ENCODE assay signal across 10 cellular contexts in the genomic region with DNA sequence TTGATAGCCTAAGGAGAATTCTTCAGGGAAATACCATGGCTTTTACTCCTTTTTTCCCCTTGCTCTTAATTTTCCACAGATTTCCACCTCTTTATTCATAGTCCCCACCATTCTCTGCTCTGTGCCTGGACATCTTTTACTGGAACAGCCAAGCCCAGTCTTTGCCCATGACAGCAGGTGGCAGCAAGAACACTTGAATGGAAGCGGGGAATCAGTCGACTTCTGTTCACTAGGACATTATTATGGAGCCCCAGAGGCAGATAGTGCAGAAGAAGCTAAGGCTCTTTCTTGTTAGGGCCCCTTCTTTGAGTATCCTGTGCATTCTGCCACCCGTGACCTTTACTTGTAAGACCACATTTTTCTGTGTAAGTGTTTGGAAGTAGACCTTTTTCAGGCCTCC. TPM values are rescaled to one million over a fixed set of nuclear protein-coding genes. Genes with fewer than 3 reads are reported as not detected.
DNase-seq lines count a peak whose midpoint lies in the region; TF ChIP-seq lines count a peak whose summit lies in the region.
"Had no signal": no experiment of that assay in that cellular context is flagged by ENCODE, and none has a peak within 500 bp of the region (broad histone marks: within the 10 kb centered on the region; RNA-seq: fewer than 3 reads in every experiment).

No MANE protein-coding gene starts in this region.

- TF ChIP-seq CTCF in GM12872 (IDR thresholded peaks at IDR 0.05; ENCODE audit: insufficient read depth, low read depth, low read length) (peak; percentile 18; the same call in 1 of the 3 replicates), spleen (IDR thresholded peaks at IDR 0.05 in 8 of 11, conservative IDR thresholded peaks at IDR 0.05 in 3 of 11) (peak in 2 of 11 experiments; percentile 8 to 16)

- peaks cover 0 to 13% (median 0%) of the 10 kb centered on the region in 6 donors for H3K4me1 ChIP-seq in spleen

- peak; percentile 14 for DNase-seq in CD1c-positive myeloid dendritic cell (ENCODE audit: extremely low spot score)
- DNase-seq in NOMO-1 treated with DMSO at 0.1 percent for 48 hours (lab: John Stamatoyannopoulos, UW; ENCODE audit: unreplicated experiment) = peak; percentile 74
- peak; percentile 4 for DNase-seq in inferior parietal cortex (ENCODE audit: extremely low spot score)
- DNase-seq in activated T-cell treated with anti-CD3 and anti-CD28 coated beads, Interleukin-2, amount 50 U/mL, for 1 hour = no peak
- no peak for DNase-seq in putamen (ENCODE audit: low spot score)
- DNase-seq in spleen = no peak
- no peak for DNase-seq in middle frontal gyrus (ENCODE audit: extremely low spot score, low spot score)
- DNase-seq: activated T-cell treated with anti-CD3 and anti-CD28 coated beads, Interleukin-2, amount 50 U/mL, for 48 hours had no signal

- peaks cover 0 to 10% (median 0%) of the 10 kb centered on the region in 7 donors for H3K27me3 ChIP-seq in spleen (replicated peaks in 1 of 7)

- WGBS in spleen, 5 donors = 57 to 74% (median 63%) methylated on average over 3 of the region's 3 CpGs

- no peak overlapping the region for H3K27ac ChIP-seq in spleen

- peaks cover 0 to 11% (median 3%) of the 10 kb centered on the region in 8 donors for H3K9me3 ChIP-seq in spleen

- intact Hi-C loops in spleen (cut with DNase I; ENCODE audit: low total_unique reads) = no loop called here

- no peaks in the 10 kb centered on the region for H3K36me3 ChIP-seq in spleen

- no peak for TF ChIP-seq POLR2A in spleen (IDR thresholded peaks at IDR 0.05)

- no peak overlapping the region for H3K4me3 ChIP-seq in spleen

RNA-seq across cellular contexts. Expression of a gene that starts 6.3 kb away (rescaled TPM):
- total RNA-seq in spleen = not detected
- not detected for polyA plus RNA-seq in spleen
- total RNA-seq: dermis microvascular lymphatic vessel endothelial cell had no signal

RNA-seq across cellular contexts. Expression of a gene that starts 40.9 kb away (rescaled TPM):
- total RNA-seq in spleen = not detected
- polyA plus RNA-seq in spleen = not detected
- total RNA-seq: dermis microvascular lymphatic vessel endothelial cell had no signal

RNA-seq across cellular contexts. Expression of a gene that starts 51.2 kb away (rescaled TPM):
- total RNA-seq in spleen = under 1 TPM in 5 of 7 donors, not detected in 2; 0.19 to 0.68 (median 0.34) TPM
- not detected for polyA plus RNA-seq in spleen
- total RNA-seq: dermis microvascular lymphatic vessel endothelial cell had no signal

RNA-seq across cellular contexts. Expression of a gene that starts 59.3 kb away (rescaled TPM):
- total RNA-seq in spleen = under 1 TPM in 2 of 7 donors, not detected in 5; 0.37 to 0.54 TPM
- under 1 TPM; 0.09 to 0.17 (median 0.16) TPM for polyA plus RNA-seq in spleen
- total RNA-seq: dermis microvascular lymphatic vessel endothelial cell had no signal

Comparison
In these comparisons a context has a peak if more than half of its experiments do, and no peak if none do; other contexts are left out.
1. DNase-seq: peak in CD1c-positive myeloid dendritic cell (single experiment), NOMO-1 treated with DMSO at 0.1 percent for 48 hours (single experiment) and inferior parietal cortex (single experiment); none in activated T-cell treated with anti-CD3 and anti-CD28 coated beads, Interleukin-2, amount 50 U/mL, for 1 hour (single experiment), putamen (single experiment), spleen (single experiment) and middle frontal gyrus (single experiment).